In the genomic region with DNA sequence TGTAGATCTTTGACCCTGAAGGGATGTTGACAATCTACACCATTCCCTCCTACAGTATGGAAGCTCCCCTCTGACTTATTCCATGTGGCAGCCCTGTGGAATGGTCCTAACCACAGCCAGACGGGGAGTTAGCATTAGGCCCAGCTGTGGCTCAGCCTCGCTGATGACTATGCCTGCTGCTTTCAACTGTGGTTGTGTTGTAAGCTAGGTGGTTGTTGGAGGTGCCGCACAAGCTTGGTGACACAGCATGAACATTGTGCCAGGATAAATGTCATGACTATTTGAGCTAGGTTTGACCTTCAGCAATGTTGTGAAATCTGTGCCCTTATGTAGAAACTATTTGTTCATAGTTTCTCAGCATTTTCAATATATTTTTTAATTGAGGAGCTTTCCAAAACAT, we compare ENCODE assay signal across 2 cellular contexts.
TF ChIP-seq lines count a peak whose summit lies in the region.

No MANE protein-coding gene starts in this region.

TF ChIP-seq in H1, 55 proteins besides CTCF, POLR2A, EP300 and RAD21 (continues in another document):
- TF ChIP-seq NRF1 (IDR thresholded peaks at IDR 0.05; ENCODE audit: low read depth, low read length) (no peak), RFX5 (IDR thresholded peaks at IDR 0.05; ENCODE audit: borderline replicate concordance, low read depth, low read length) (no peak), GTF2F1 (IDR thresholded peaks at IDR 0.05; ENCODE audit: borderline replicate concordance, low read depth, low read length) (no peak), SIRT6 (IDR thresholded peaks at IDR 0.05; ENCODE audit: low read length) (no peak), CBX5 (IDR thresholded peaks at IDR 0.05; ENCODE audit: low read depth, low read length) (no peak), CREB1 (IDR thresholded peaks at IDR 0.05) (no peak), SIX5 (IDR thresholded peaks at IDR 0.05; ENCODE audit: low read depth, low read length) (no peak), SP1 (IDR thresholded peaks at IDR 0.05; ENCODE audit: low read depth, low read length) (no peak), KDM5A (IDR thresholded peaks at IDR 0.05; ENCODE audit: low read length) (no peak), HDAC2 (IDR thresholded peaks at IDR 0.05; ENCODE audit: borderline replicate concordance in 1 of 2, low read depth in 2 of 2, low read length in 2 of 2) (no peak), CEBPB (IDR thresholded peaks at IDR 0.05; ENCODE audit: low read depth, low read length) (no peak), RNF2 (IDR thresholded peaks at IDR 0.05; ENCODE audit: borderline replicate concordance, low read depth, low read length, missing control alignments, poor library complexity, severe bottlenecking) (no peak), RBBP5 (IDR thresholded peaks at IDR 0.05; ENCODE audit: borderline replicate concordance, low read depth, low read length) (no peak), ZNF274 (IDR thresholded peaks at IDR 0.05; ENCODE audit: borderline replicate concordance, extremely low read depth, low read length) (no peak), CHD1 (IDR thresholded peaks at IDR 0.05; ENCODE audit: low read depth, low read length) (no peak), SIN3A (conservative IDR thresholded peaks at IDR 0.05 in 1 of 2, IDR thresholded peaks at IDR 0.05 in 1 of 2; ENCODE audit: low read depth in 1 of 2, low read length in 2 of 2) (no peak)
- TF ChIP-seq, protein P1, sequence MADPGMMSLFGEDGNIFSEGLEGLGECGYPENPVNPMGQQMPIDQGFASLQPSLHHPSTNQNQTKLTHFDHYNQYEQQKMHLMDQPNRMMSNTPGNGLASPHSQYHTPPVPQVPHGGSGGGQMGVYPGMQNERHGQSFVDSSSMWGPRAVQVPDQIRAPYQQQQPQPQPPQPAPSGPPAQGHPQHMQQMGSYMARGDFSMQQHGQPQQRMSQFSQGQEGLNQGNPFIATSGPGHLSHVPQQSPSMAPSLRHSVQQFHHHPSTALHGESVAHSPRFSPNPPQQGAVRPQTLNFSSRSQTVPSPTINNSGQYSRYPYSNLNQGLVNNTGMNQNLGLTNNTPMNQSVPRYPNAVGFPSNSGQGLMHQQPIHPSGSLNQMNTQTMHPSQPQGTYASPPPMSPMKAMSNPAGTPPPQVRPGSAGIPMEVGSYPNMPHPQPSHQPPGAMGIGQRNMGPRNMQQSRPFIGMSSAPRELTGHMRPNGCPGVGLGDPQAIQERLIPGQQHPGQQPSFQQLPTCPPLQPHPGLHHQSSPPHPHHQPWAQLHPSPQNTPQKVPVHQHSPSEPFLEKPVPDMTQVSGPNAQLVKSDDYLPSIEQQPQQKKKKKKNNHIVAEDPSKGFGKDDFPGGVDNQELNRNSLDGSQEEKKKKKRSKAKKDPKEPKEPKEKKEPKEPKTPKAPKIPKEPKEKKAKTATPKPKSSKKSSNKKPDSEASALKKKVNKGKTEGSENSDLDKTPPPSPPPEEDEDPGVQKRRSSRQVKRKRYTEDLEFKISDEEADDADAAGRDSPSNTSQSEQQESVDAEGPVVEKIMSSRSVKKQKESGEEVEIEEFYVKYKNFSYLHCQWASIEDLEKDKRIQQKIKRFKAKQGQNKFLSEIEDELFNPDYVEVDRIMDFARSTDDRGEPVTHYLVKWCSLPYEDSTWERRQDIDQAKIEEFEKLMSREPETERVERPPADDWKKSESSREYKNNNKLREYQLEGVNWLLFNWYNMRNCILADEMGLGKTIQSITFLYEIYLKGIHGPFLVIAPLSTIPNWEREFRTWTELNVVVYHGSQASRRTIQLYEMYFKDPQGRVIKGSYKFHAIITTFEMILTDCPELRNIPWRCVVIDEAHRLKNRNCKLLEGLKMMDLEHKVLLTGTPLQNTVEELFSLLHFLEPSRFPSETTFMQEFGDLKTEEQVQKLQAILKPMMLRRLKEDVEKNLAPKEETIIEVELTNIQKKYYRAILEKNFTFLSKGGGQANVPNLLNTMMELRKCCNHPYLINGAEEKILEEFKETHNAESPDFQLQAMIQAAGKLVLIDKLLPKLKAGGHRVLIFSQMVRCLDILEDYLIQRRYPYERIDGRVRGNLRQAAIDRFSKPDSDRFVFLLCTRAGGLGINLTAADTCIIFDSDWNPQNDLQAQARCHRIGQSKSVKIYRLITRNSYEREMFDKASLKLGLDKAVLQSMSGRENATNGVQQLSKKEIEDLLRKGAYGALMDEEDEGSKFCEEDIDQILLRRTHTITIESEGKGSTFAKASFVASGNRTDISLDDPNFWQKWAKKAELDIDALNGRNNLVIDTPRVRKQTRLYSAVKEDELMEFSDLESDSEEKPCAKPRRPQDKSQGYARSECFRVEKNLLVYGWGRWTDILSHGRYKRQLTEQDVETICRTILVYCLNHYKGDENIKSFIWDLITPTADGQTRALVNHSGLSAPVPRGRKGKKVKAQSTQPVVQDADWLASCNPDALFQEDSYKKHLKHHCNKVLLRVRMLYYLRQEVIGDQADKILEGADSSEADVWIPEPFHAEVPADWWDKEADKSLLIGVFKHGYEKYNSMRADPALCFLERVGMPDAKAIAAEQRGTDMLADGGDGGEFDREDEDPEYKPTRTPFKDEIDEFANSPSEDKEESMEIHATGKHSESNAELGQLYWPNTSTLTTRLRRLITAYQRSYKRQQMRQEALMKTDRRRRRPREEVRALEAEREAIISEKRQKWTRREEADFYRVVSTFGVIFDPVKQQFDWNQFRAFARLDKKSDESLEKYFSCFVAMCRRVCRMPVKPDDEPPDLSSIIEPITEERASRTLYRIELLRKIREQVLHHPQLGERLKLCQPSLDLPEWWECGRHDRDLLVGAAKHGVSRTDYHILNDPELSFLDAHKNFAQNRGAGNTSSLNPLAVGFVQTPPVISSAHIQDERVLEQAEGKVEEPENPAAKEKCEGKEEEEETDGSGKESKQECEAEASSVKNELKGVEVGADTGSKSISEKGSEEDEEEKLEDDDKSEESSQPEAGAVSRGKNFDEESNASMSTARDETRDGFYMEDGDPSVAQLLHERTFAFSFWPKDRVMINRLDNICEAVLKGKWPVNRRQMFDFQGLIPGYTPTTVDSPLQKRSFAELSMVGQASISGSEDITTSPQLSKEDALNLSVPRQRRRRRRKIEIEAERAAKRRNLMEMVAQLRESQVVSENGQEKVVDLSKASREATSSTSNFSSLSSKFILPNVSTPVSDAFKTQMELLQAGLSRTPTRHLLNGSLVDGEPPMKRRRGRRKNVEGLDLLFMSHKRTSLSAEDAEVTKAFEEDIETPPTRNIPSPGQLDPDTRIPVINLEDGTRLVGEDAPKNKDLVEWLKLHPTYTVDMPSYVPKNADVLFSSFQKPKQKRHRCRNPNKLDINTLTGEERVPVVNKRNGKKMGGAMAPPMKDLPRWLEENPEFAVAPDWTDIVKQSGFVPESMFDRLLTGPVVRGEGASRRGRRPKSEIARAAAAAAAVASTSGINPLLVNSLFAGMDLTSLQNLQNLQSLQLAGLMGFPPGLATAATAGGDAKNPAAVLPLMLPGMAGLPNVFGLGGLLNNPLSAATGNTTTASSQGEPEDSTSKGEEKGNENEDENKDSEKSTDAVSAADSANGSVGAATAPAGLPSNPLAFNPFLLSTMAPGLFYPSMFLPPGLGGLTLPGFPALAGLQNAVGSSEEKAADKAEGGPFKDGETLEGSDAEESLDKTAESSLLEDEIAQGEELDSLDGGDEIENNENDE (IDR thresholded peaks at IDR 0.05; ENCODE audit: insufficient replicate concordance, low read length): no peak
- TF ChIP-seq, protein P2, sequence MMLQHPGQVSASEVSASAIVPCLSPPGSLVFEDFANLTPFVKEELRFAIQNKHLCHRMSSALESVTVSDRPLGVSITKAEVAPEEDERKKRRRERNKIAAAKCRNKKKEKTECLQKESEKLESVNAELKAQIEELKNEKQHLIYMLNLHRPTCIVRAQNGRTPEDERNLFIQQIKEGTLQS (IDR thresholded peaks at IDR 0.05; ENCODE audit: insufficient read depth, low read depth, low read length): no peak

TF ChIP-seq in liver, 16 proteins besides CTCF, POLR2A, EP300 and RAD21:
- TF ChIP-seq HNF4G (IDR thresholded peaks at IDR 0.05) (no peak), SP1 (IDR thresholded peaks at IDR 0.05) (peak; percentile 77), JUND (IDR thresholded peaks at IDR 0.05) (peak; percentile 14 to 65), TAF1 (conservative IDR thresholded peaks at IDR 0.05) (peak; percentile 81), YY1 (IDR thresholded peaks at IDR 0.05) (peak; percentile 75), EGR1 (IDR thresholded peaks at IDR 0.05; ENCODE audit: low read depth in 2 of 2) (no peak), FOXA1 (IDR thresholded peaks at IDR 0.05) (no peak), FOXA2 (IDR thresholded peaks at IDR 0.05) (peak; percentile 24), NR2F2 (IDR thresholded peaks at IDR 0.05) (no peak), RXRA (IDR thresholded peaks at IDR 0.05) (peak; percentile 65 to 86), HNF4A (conservative IDR thresholded peaks at IDR 0.05) (peak; percentile 64 to 76), GABPA (IDR thresholded peaks at IDR 0.05 in 1 of 2, conservative IDR thresholded peaks at IDR 0.05 in 1 of 2) (no peak)
- TF ChIP-seq, protein P2 (IDR thresholded peaks at IDR 0.05): no peak
- TF ChIP-seq, protein P3, sequence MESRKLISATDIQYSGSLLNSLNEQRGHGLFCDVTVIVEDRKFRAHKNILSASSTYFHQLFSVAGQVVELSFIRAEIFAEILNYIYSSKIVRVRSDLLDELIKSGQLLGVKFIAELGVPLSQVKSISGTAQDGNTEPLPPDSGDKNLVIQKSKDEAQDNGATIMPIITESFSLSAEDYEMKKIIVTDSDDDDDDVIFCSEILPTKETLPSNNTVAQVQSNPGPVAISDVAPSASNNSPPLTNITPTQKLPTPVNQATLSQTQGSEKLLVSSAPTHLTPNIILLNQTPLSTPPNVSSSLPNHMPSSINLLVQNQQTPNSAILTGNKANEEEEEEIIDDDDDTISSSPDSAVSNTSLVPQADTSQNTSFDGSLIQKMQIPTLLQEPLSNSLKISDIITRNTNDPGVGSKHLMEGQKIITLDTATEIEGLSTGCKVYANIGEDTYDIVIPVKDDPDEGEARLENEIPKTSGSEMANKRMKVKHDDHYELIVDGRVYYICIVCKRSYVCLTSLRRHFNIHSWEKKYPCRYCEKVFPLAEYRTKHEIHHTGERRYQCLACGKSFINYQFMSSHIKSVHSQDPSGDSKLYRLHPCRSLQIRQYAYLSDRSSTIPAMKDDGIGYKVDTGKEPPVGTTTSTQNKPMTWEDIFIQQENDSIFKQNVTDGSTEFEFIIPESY (IDR thresholded peaks at IDR 0.05): peak; percentile 61
- TF ChIP-seq, protein P4, sequence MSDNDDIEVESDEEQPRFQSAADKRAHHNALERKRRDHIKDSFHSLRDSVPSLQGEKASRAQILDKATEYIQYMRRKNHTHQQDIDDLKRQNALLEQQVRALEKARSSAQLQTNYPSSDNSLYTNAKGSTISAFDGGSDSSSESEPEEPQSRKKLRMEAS (IDR thresholded peaks at IDR 0.05): peak; percentile 64
- TF ChIP-seq, protein P5, sequence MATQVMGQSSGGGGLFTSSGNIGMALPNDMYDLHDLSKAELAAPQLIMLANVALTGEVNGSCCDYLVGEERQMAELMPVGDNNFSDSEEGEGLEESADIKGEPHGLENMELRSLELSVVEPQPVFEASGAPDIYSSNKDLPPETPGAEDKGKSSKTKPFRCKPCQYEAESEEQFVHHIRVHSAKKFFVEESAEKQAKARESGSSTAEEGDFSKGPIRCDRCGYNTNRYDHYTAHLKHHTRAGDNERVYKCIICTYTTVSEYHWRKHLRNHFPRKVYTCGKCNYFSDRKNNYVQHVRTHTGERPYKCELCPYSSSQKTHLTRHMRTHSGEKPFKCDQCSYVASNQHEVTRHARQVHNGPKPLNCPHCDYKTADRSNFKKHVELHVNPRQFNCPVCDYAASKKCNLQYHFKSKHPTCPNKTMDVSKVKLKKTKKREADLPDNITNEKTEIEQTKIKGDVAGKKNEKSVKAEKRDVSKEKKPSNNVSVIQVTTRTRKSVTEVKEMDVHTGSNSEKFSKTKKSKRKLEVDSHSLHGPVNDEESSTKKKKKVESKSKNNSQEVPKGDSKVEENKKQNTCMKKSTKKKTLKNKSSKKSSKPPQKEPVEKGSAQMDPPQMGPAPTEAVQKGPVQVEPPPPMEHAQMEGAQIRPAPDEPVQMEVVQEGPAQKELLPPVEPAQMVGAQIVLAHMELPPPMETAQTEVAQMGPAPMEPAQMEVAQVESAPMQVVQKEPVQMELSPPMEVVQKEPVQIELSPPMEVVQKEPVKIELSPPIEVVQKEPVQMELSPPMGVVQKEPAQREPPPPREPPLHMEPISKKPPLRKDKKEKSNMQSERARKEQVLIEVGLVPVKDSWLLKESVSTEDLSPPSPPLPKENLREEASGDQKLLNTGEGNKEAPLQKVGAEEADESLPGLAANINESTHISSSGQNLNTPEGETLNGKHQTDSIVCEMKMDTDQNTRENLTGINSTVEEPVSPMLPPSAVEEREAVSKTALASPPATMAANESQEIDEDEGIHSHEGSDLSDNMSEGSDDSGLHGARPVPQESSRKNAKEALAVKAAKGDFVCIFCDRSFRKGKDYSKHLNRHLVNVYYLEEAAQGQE (IDR thresholded peaks at IDR 0.05): peak; percentile 53
